In genomic region chr13:51618626-51619025, GRCh38 we compare ENCODE assay signal across 2 cellular contexts.
TF ChIP-seq lines count a peak whose summit lies in the region.

No MANE protein-coding gene starts in this region.

TF ChIP-seq in SK-N-SH, 30 proteins besides CTCF, POLR2A, EP300 and RAD21 (continued from another document):
- TF ChIP-seq REST (IDR thresholded peaks at IDR 0.05; ENCODE audit: low read depth, low read length) (no peak), ELF1 (IDR thresholded peaks at IDR 0.05) (no peak), NFIC (IDR thresholded peaks at IDR 0.05; ENCODE audit: borderline replicate concordance) (no peak), MAX (IDR thresholded peaks at IDR 0.05; ENCODE audit: low read depth) (no peak), CHD2 (IDR thresholded peaks at IDR 0.05; ENCODE audit: low read length, partially characterized antibody) (no peak), GABPA (IDR thresholded peaks at IDR 0.05; ENCODE audit: low read depth) (no peak), FOXM1 (IDR thresholded peaks at IDR 0.05; ENCODE audit: low read depth) (no peak), MXI1 (IDR thresholded peaks at IDR 0.05; ENCODE audit: low read depth, low read length) (no peak), RCOR1 (IDR thresholded peaks at IDR 0.05; ENCODE audit: low read length) (no peak), ZBTB33 (IDR thresholded peaks at IDR 0.05; ENCODE audit: borderline replicate concordance, low read depth) (no peak), SMC3 (IDR thresholded peaks at IDR 0.05; ENCODE audit: low read depth, low read length) (no peak)
TF ChIP-seq in SK-N-SH: peak in this region for 0.

TF ChIP-seq in SK-N-SH treated with all-trans-retinoic acid at 6 μM for 48 hours, 23 proteins besides CTCF, POLR2A, EP300 and RAD21 (continued from another document):
- TF ChIP-seq POU6F1 (CRISPR knock-in tag; IDR thresholded peaks at IDR 0.05; ENCODE audit: borderline replicate concordance, low read depth) = no peak
- no peak for TF ChIP-seq ZFP30 (CRISPR knock-in tag; IDR thresholded peaks at IDR 0.05)
- TF ChIP-seq PATZ1 (CRISPR knock-in tag; IDR thresholded peaks at IDR 0.05; ENCODE audit: borderline replicate concordance) = no peak
- no peak for TF ChIP-seq BACH2 (CRISPR knock-in tag; IDR thresholded peaks at IDR 0.05; ENCODE audit: borderline replicate concordance)
- no peak for TF ChIP-seq ARNTL (CRISPR knock-in tag; IDR thresholded peaks at IDR 0.05; ENCODE audit: borderline replicate concordance, low read depth)
